29 cellular contexts compared by ENCODE assay signal in the genomic region with DNA sequence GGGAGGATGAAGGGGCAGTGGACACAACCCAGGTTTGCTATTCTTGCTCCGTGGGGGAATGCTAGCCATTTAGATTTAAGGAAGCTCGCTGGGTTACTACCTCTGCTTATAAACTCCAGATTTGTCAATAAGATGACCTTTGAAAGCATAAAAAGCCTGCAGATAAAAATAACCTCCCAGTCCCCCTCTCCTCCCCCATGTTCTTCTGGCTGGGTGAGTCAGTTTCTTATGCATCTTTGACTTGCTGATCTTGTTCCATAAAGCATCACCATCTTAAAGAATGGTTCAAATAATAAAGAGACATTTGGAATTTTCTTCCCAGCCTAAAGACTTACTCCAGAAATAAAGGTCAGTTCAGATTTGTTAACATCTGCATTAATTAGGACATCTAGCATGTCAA.
"Had no signal": no experiment of that assay in that cellular context is flagged by ENCODE, and none has a peak within 500 bp of the region (broad histone marks: within the 10 kb centered on the region; RNA-seq: fewer than 3 reads in every experiment).

No MANE protein-coding gene starts in this region.

- H3K36me3 Mint-ChIP-seq: brain; natural killer cell treated with Interleukin-12 subunit alpha and Interleukin-12 subunit beta and Interleukin-15 and Interleukin-18, amount 100 ng/mL, for 72 hours; stimulated activated naive B cell treated with anti-CD40 and anti-IgM and Interleukin-4, amounts not matched to agents 10 μg/mL and 1 μg/mL and 100 μg/mL, for 72 hours had no signal

- H3K9me3 Mint-ChIP-seq: activated naive CD8-positive, alpha-beta T cell treated with anti-CD3 and anti-CD28 coated beads, Interleukin-2, amount 50 U/mL, for 24 hours; activated T-helper 1 cell treated with anti-CD3 and anti-CD28 coated beads, Interleukin-12 subunit alpha, Interleukin-12 subunit beta, Interleukin-2, Interleukin-4 antibody, amounts not matched to agents 30 ng/mL and 10 ng/mL and 1 ng/mL, durations not matched to agents 14 hours and 24 hours and 36 hours; brain; natural killer cell treated with Interleukin-12 subunit alpha and Interleukin-12 subunit beta and Interleukin-15 and Interleukin-18, amount 100 ng/mL, for 72 hours; stimulated activated naive B cell treated with anti-CD40 and anti-IgM and Interleukin-4, amounts not matched to agents 10 μg/mL and 1 μg/mL and 100 μg/mL, for 72 hours had no signal

- H3K27ac Mint-ChIP-seq: activated CD8-positive, alpha-beta T cell treated with anti-CD3 and anti-CD28 coated beads, Interleukin-2, amount 10 ng/mL, durations not matched to agents 7 days and 5 days; activated naive CD8-positive, alpha-beta T cell treated with anti-CD3 and anti-CD28 coated beads, Interleukin-2, amount 50 U/mL, for 24 hours; activated T-helper 1 cell treated with anti-CD3 and anti-CD28 coated beads, Interleukin-12 subunit alpha, Interleukin-12 subunit beta, Interleukin-2, Interleukin-4 antibody, amounts not matched to agents 30 ng/mL and 10 ng/mL and 1 ng/mL, durations not matched to agents 14 hours and 24 hours and 36 hours; brain; natural killer cell treated with Interleukin-12 subunit alpha and Interleukin-12 subunit beta and Interleukin-15 and Interleukin-18, amount 100 ng/mL, for 72 hours; stimulated activated naive B cell treated with anti-CD40 and anti-IgM and Interleukin-4, amounts not matched to agents 10 μg/mL and 1 μg/mL and 100 μg/mL, for 72 hours had no signal

- H3K27me3 ChIP-seq: esophagus squamous epithelium, neutrophil, transverse colon, uterus had no signal

- H3K4me3 Mint-ChIP-seq: activated CD8-positive, alpha-beta T cell treated with anti-CD3 and anti-CD28 coated beads, Interleukin-2, amount 10 ng/mL, durations not matched to agents 7 days and 5 days; activated naive CD8-positive, alpha-beta T cell treated with anti-CD3 and anti-CD28 coated beads, Interleukin-2, amount 50 U/mL, for 24 hours; activated T-helper 1 cell treated with anti-CD3 and anti-CD28 coated beads, Interleukin-12 subunit alpha, Interleukin-12 subunit beta, Interleukin-2, Interleukin-4 antibody, amounts not matched to agents 30 ng/mL and 10 ng/mL and 1 ng/mL, durations not matched to agents 14 hours and 24 hours and 36 hours; brain; natural killer cell treated with Interleukin-12 subunit alpha and Interleukin-12 subunit beta and Interleukin-15 and Interleukin-18, amount 100 ng/mL, for 72 hours; stimulated activated naive B cell treated with anti-CD40 and anti-IgM and Interleukin-4, amounts not matched to agents 10 μg/mL and 1 μg/mL and 100 μg/mL, for 72 hours had no signal

- H3K4me1 Mint-ChIP-seq: activated naive CD8-positive, alpha-beta T cell treated with anti-CD3 and anti-CD28 coated beads, Interleukin-2, amount 50 U/mL, for 24 hours; stimulated activated naive B cell treated with anti-CD40 and anti-IgM and Interleukin-4, amounts not matched to agents 10 μg/mL and 1 μg/mL and 100 μg/mL, for 72 hours had no signal

- H3K4me1 ChIP-seq: uterus had no signal

- H3K36me3 ChIP-seq: esophagus squamous epithelium, neutrophil, transverse colon, uterus had no signal

- ATAC-seq: activated CD8-positive, alpha-beta T cell treated with anti-CD3 and anti-CD28 coated beads, Interleukin-2, amount 10 ng/mL, durations not matched to agents 7 days and 5 days; activated naive CD8-positive, alpha-beta T cell treated with anti-CD3 and anti-CD28 coated beads, Interleukin-2, amount 50 U/mL, for 24 hours; left ventricle myocardium superior; natural killer cell treated with Interleukin-12 subunit alpha and Interleukin-12 subunit beta and Interleukin-15 and Interleukin-18, amount 100 ng/mL, for 72 hours; sciatic nerve; stimulated activated naive B cell treated with anti-CD40 and anti-IgM and Interleukin-4, amounts not matched to agents 10 μg/mL and 1 μg/mL and 100 μg/mL, for 72 hours had no signal

- FAIRE-seq: colon, frontal cortex, islet of Langerhans had no signal

- H3K9me3 ChIP-seq: esophagus squamous epithelium, neutrophil, transverse colon, uterus had no signal

- DNase-seq: activated CD4-positive, alpha-beta T cell treated with anti-CD3 and anti-CD28 coated beads, Interleukin-2, amount 50 U/mL, for 1 hour; activated CD4-positive, CD25-positive, alpha-beta regulatory T cell treated with anti-CD3 and anti-CD28 coated beads, Interleukin-2, amount 50 U/mL, for 72 hours; activated CD8-positive, alpha-beta T cell treated with anti-CD3 and anti-CD28 coated beads, Interleukin-2, amount 10 ng/mL, durations not matched to agents 7 days and 5 days; activated gamma-delta T cell; activated naive CD4-positive, alpha-beta T cell treated with anti-CD3 and anti-CD28 coated beads, Interleukin-2, amount 50 U/mL, for 16 hours; activated naive CD8-positive, alpha-beta T cell treated with anti-CD3 and anti-CD28 coated beads, Interleukin-2, amount 50 U/mL, for 24 hours; anterior cingulate cortex; dorsolateral prefrontal cortex; esophagus squamous epithelium; glutamatergic neuron; hypothalamus; left ventricle myocardium superior; mammary epithelial cell; midbrain; stimulated activated CD4-positive, alpha-beta T cell treated with anti-CD3 and anti-CD28 coated beads, Interleukin-2, amount 100 ng/mL, for 48 hours; stimulated activated CD8-positive, alpha-beta memory T cell treated with anti-CD3 and anti-CD28 coated beads, Interleukin-4, amount 100 ng/mL, for 48 hours; stimulated activated naive B cell treated with anti-CD40 and anti-IgM and Interleukin-4, amounts not matched to agents 10 μg/mL and 1 μg/mL and 100 μg/mL, for 72 hours; T-helper 2 cell; transverse colon; uterus had no signal

- H3K27ac ChIP-seq: dorsolateral prefrontal cortex, esophagus squamous epithelium, neutrophil, transverse colon, uterus, VCaP had no signal

- H3K4me3 ChIP-seq: dorsolateral prefrontal cortex, esophagus squamous epithelium, transverse colon, uterus had no signal

- H3K27me3 Mint-ChIP-seq: activated naive CD8-positive, alpha-beta T cell treated with anti-CD3 and anti-CD28 coated beads, Interleukin-2, amount 50 U/mL, for 24 hours; brain had no signal
